ENCODE assay signal across 13 cellular contexts in the genomic region with DNA sequence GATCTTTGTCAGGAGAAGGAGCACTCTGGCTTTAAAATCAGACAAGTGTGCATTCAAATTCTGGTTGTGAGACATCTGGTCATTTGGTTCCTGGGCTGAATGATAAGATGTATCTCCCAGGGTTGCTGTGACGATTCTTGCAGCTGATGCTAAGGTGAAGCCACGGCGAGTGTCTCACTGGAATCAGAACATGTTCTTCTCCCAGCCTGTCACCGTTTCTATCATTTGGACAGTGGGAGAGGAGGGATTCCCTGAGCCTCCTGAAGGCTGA.
DNase-seq lines count a peak whose midpoint lies in the region; TF ChIP-seq lines count a peak whose summit lies in the region.
"Had no signal": no experiment of that assay in that cellular context is flagged by ENCODE, and none has a peak within 500 bp of the region (broad histone marks: within the 10 kb centered on the region; RNA-seq: fewer than 3 reads in every experiment).

No MANE protein-coding gene starts in this region.

- TF ChIP-seq POLR2A in esophagus muscularis mucosa (IDR thresholded peaks at IDR 0.05; ENCODE audit: low read depth) (no peak), sigmoid colon (IDR thresholded peaks at IDR 0.05) (no peak), prostate gland (IDR thresholded peaks at IDR 0.05) (no peak)

- CTCF ChIA-PET in CD8-positive, alpha-beta memory T cell (lab: Charles Lee), result interaction anchor here (0.8 to 1.3 kb wide), 2 partner anchors 24 to 26 kb away, joined by 3 to 4 read pairs; no protein-coding TSS in a partner anchor
- CTCF ChIA-PET in RWPE1 (lab: Yijun Ruan, JAX), result no interaction called here

- no peak for TF ChIP-seq CTCF in RWPE1 (conservative IDR thresholded peaks at IDR 0.05; ENCODE audit: low read depth)
- TF ChIP-seq CTCF in esophagus muscularis mucosa (IDR thresholded peaks at IDR 0.05), result no peak
- TF ChIP-seq CTCF in sigmoid colon (IDR thresholded peaks at IDR 0.05), result no peak
- no peak for TF ChIP-seq CTCF in prostate gland (IDR thresholded peaks at IDR 0.05)

- POLR2A ChIA-PET in CD8-positive, alpha-beta memory T cell (lab: Charles Lee), result no interaction called here
- POLR2A ChIA-PET in RWPE1 (lab: Yijun Ruan, JAX; ENCODE audit: low non-redundant PET), result no interaction called here

- intact Hi-C loops in esophagus muscularis mucosa (cut with DNase I), result no loop called here
- intact Hi-C loops in sigmoid colon (cut with DNase I), result loop anchor here (5.0 kb wide), 1 partner anchor 66 kb away; no protein-coding TSS in a partner anchor
- intact Hi-C loops in prostate gland (cut with DNase I), result no loop called here

- H3K27me3 Mint-ChIP-seq in CD8-positive, alpha-beta memory T cell, result no peaks in the 10 kb centered on the region

- no peaks in the 10 kb centered on the region for H3K36me3 ChIP-seq in CD8-positive, alpha-beta memory T cell (ENCODE audit: insufficient read depth, low read length)
- peaks cover 0 to 13% (median 6%) of the 10 kb centered on the region in 4 donors for H3K36me3 ChIP-seq in esophagus muscularis mucosa
- H3K36me3 ChIP-seq in sigmoid colon, result peaks cover 0 to 13% (median 0%) of the 10 kb centered on the region in 4 donors
- no peaks in the 10 kb centered on the region for H3K36me3 ChIP-seq in prostate gland
- H3K36me3 ChIP-seq: right lobe of liver had no signal

- H3K27me3 ChIP-seq in CD8-positive, alpha-beta memory T cell (ENCODE audit: insufficient read depth, low read length, poor library complexity, severe bottlenecking), result no peaks in the 10 kb centered on the region
- H3K27me3 ChIP-seq in esophagus muscularis mucosa (no peaks in the 10 kb centered on the region), sigmoid colon (no peaks in the 10 kb centered on the region), prostate gland (replicated peaks; ENCODE audit: insufficient read depth) (no peaks in the 10 kb centered on the region)
- H3K27me3 ChIP-seq: right lobe of liver, upper lobe of left lung had no signal

- H3K4me1 ChIP-seq in CD8-positive, alpha-beta memory T cell (ENCODE audit: insufficient read depth, low read length), result peaks cover 88% of the 10 kb centered on the region
- H3K4me1 ChIP-seq in esophagus muscularis mucosa, result peaks cover 42 to 73% (median 64%) of the 10 kb centered on the region in 4 donors
- peaks cover 0 to 67% (median 62%) of the 10 kb centered on the region in 4 donors for H3K4me1 ChIP-seq in sigmoid colon
- no peaks in the 10 kb centered on the region for H3K4me1 ChIP-seq in prostate gland (replicated peaks)
- H3K4me1 ChIP-seq: right lobe of liver had no signal

- H3K27ac ChIP-seq in CD8-positive, alpha-beta memory T cell (ENCODE audit: low read depth, low read length), result no peak overlapping the region
- H3K27ac ChIP-seq in RWPE1, result peak overlapping the region; percentile 60
- H3K27ac ChIP-seq in esophagus muscularis mucosa (replicated peaks in 1 of 4), result peak overlapping the region; percentile 51 to 72 (median 60)
- peak overlapping the region in 3 of 4 donors; percentile 55 to 75 (median 67) for H3K27ac ChIP-seq in sigmoid colon
- no peak overlapping the region for H3K27ac ChIP-seq in prostate gland
- H3K27ac ChIP-seq: right lobe of liver had no signal

- peak overlapping the region in 7 of 8 donors; percentile 17 to 87 (median 63) for H3K27ac Mint-ChIP-seq in CD8-positive, alpha-beta memory T cell

- peaks cover 0 to 33% (median 12%) of the 10 kb centered on the region in 3 donors for H3K36me3 Mint-ChIP-seq in CD8-positive, alpha-beta memory T cell

- peaks cover 84 to 98% (median 94%) of the 10 kb centered on the region in 3 donors for H3K4me1 Mint-ChIP-seq in CD8-positive, alpha-beta memory T cell

- DNase-seq in CD8-positive, alpha-beta memory T cell, result no peak
- DNase-seq in RWPE1 (ENCODE audit: low spot score), result no peak
- DNase-seq in esophagus muscularis mucosa (ENCODE audit: extremely low spot score), result peak; percentile 70
- DNase-seq in sigmoid colon, result no peak
- DNase-seq in activated CD4-positive, CD25-positive, alpha-beta regulatory T cell treated with anti-CD3 and anti-CD28 coated beads, Interleukin-2, amount 50 U/mL, for 72 hours, result no peak
- no peak for DNase-seq in prostate gland (ENCODE audit: low spot score)
- no peak for DNase-seq in cerebellum (ENCODE audit: low spot score)
- DNase-seq: AML-193, Karpas-422, NCI-H1048, right lobe of liver had no signal

- TF ChIP-seq EP300 in esophagus muscularis mucosa (IDR thresholded peaks at IDR 0.05), result no peak
- TF ChIP-seq EP300 in sigmoid colon (IDR thresholded peaks at IDR 0.05), result no peak

- 86% methylated on average over 4 of the region's 4 CpGs for WGBS in esophagus muscularis mucosa
- 92 to 93% methylated on average over 4 of the region's 4 CpGs for WGBS in sigmoid colon, 2 donors
- 91% methylated on average over 4 of the region's 4 CpGs for WGBS in prostate gland

- H3K4me3 ChIP-seq in CD8-positive, alpha-beta memory T cell (ENCODE audit: low read length), result no peak overlapping the region
- H3K4me3 ChIP-seq in esophagus muscularis mucosa (no peak overlapping the region), sigmoid colon (no peak overlapping the region), prostate gland (no peak overlapping the region)
- H3K4me3 ChIP-seq: left ventricle myocardium inferior, right lobe of liver, upper lobe of left lung had no signal

- peak overlapping the region in 3 of 7 donors; percentile 12 to 23 (median 13) for H3K4me3 Mint-ChIP-seq in CD8-positive, alpha-beta memory T cell

- H3K9me3 ChIP-seq in CD8-positive, alpha-beta memory T cell (ENCODE audit: low read length), result no peaks in the 10 kb centered on the region
- H3K9me3 ChIP-seq in esophagus muscularis mucosa (no peaks in the 10 kb centered on the region), sigmoid colon (no peaks in the 10 kb centered on the region), prostate gland (no peaks in the 10 kb centered on the region)
- H3K9me3 ChIP-seq: left ventricle myocardium inferior, right lobe of liver, upper lobe of left lung had no signal

- H3K9me3 Mint-ChIP-seq in CD8-positive, alpha-beta memory T cell, result no peaks in the 10 kb centered on the region

Comparison
In these comparisons a context has a peak if more than half of its experiments do, and no peak if none do; other contexts are left out.
1. H3K27ac ChIP-seq: peak in RWPE1 (single experiment), esophagus muscularis mucosa (4 of 4) and sigmoid colon (3 of 4); none in CD8-positive, alpha-beta memory T cell (single experiment) and prostate gland (0 of 2).